26 cellular contexts compared by ENCODE assay signal in genomic region chr6:73965408-73966145, GRCh38.
"Had no signal": no experiment of that assay in that cellular context is flagged by ENCODE, and none has a peak within 500 bp of the region (broad histone marks: within the 10 kb centered on the region; RNA-seq: fewer than 3 reads in every experiment).

No MANE protein-coding gene starts in this region.

- H3K27ac ChIP-seq: ascending aorta, body of pancreas, VCaP had no signal

- H3K36me3 ChIP-seq: ascending aorta had no signal

- DNase-seq: activated CD4-positive, alpha-beta memory T cell treated with anti-CD3 and anti-CD28 coated beads for 36 hours; activated CD4-positive, alpha-beta T cell treated with anti-CD3 and anti-CD28 coated beads, Interleukin-2, amount 10 ng/mL, durations not matched to agents 7 days and 5 days; activated CD4-positive, CD25-positive, alpha-beta regulatory T cell; activated CD8-positive, alpha-beta memory T cell treated with anti-CD3 and anti-CD28 coated beads for 24 hours; activated effector memory CD4-positive, alpha-beta T cell treated with anti-CD3 and anti-CD28 coated beads, Interleukin-2, amount 50 U/mL, for 16 hours; activated naive CD4-positive, alpha-beta T cell treated with Interleukin-2 at 50 U/mL for 16 hours; activated naive CD8-positive, alpha-beta T cell treated with anti-CD3 and anti-CD28 coated beads, Interleukin-2, amount 50 U/mL, for 24 hours; activated T-cell treated with anti-CD3 and anti-CD28 coated beads, Interleukin-2, amount 50 U/mL, for 4 hours; amniotic stem cell; body of pancreas; KG1; NCI-H1048; NCI-H146; NCI-H1930; NCI-H2171 treated with DMSO at 0.1 percent for 48 hours; NCI-H226; NCI-H526; NCI-H82; PC-3; SIG-M5; T-cell; T-helper 2 cell; T1000 had no signal

- H3K4me3 ChIP-seq: ascending aorta, body of pancreas had no signal

- H3K4me1 ChIP-seq: ascending aorta, body of pancreas had no signal

- H3K9me3 ChIP-seq: ascending aorta, body of pancreas had no signal

- ATAC-seq: activated naive CD4-positive, alpha-beta T cell treated with anti-CD3 and anti-CD28 coated beads, Interleukin-2, amount 50 U/mL, for 72 hours; activated naive CD8-positive, alpha-beta T cell treated with anti-CD3 and anti-CD28 coated beads, Interleukin-2, amount 50 U/mL, for 24 hours; activated T-cell treated with anti-CD3 and anti-CD28 coated beads, Interleukin-2, amount 50 U/mL, for 4 hours; body of pancreas; T-cell had no signal

- H3K27me3 ChIP-seq: ascending aorta, body of pancreas had no signal
